17 cellular contexts compared by ENCODE assay signal in the genomic region with DNA sequence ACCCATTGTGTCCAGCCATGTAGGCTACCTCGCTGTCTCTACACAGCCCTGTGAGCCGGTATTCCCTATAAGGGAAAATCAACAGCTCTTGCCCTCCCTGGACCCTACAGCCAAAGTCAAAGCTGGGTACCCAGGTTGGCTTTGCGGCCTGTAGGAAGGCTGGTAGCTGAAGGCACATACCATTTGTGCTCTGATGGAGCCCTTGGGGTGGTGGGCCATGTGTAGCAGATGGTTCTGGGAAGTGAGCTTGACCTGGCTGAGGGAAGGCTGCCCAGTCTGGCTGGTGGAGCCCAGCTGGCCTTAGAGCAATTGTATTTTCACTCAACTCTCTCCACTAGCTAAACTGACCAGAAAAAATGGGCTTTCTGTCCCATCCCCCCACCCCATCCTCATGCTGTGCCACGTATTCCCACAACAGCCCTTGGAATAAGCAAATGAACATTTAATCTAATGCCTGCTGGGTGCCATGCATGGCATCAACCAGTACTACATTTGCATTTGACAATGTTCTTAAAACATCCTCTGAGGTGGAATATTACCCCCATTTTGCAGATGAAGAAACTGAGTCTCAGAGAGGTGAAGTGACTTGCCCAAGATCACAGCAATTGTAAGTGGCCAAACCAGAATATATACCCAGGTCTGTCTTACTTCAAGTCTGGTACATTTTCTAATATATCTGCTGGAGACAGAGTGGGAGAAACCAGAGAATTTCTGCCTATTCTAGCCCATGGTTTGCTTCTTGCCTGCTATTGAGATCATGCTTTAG. TPM values are rescaled to one million over a fixed set of nuclear protein-coding genes. Genes with fewer than 3 reads are reported as not detected.
DNase-seq lines count a peak whose midpoint lies in the region; ATAC-seq and TF ChIP-seq lines count a peak whose summit lies in the region.
"Had no signal": no experiment of that assay in that cellular context is flagged by ENCODE, and none has a peak within 500 bp of the region (broad histone marks: within the 10 kb centered on the region; RNA-seq: fewer than 3 reads in every experiment).

No MANE protein-coding gene starts in this region.

- H3K27ac ChIP-seq in smooth muscle cell (ENCODE audit: low read depth) = no peak overlapping the region
- H3K27ac ChIP-seq: 22Rv1, cardiac muscle cell, heart right ventricle, Peyer's patch had no signal

- H3K4me1 ChIP-seq in smooth muscle cell (ENCODE audit: low read depth) = peaks cover 12% of the 10 kb centered on the region

- H3K79me2 ChIP-seq in smooth muscle cell (ENCODE audit: low read depth) = no peaks in the 10 kb centered on the region

- H3K4me3 Mint-ChIP-seq in T-helper 1 cell treated with Interleukin-12 subunit alpha and Interleukin-12 subunit beta and Interleukin-4 antibody, amounts not matched to agents 30 μg/mL and 1 μg/mL, for 36 hours = peak overlapping the region; percentile 55
- peak overlapping the region; percentile 42 for H3K4me3 Mint-ChIP-seq in activated CD8-positive, alpha-beta T cell treated with anti-CD3 and anti-CD28 coated beads for 36 hours
- H3K4me3 Mint-ChIP-seq in glutamatergic neuron (ENCODE audit: unreplicated experiment) = peak overlapping the region; percentile 88

- no peaks in the 10 kb centered on the region for H3F3A ChIP-seq in smooth muscle cell (ENCODE audit: low read depth)

- no peaks in the 10 kb centered on the region for H3K9me3 Mint-ChIP-seq in T-helper 1 cell treated with Interleukin-12 subunit alpha and Interleukin-12 subunit beta and Interleukin-4 antibody, amounts not matched to agents 30 μg/mL and 1 μg/mL, for 36 hours
- H3K9me3 Mint-ChIP-seq in activated CD8-positive, alpha-beta T cell treated with anti-CD3 and anti-CD28 coated beads for 36 hours = no peaks in the 10 kb centered on the region
- H3K9me3 Mint-ChIP-seq in glutamatergic neuron (ENCODE audit: unreplicated experiment) = peaks cover 9% of the 10 kb centered on the region
- H3K9me3 Mint-ChIP-seq: activated CD4-positive, alpha-beta T cell treated with anti-CD3 and anti-CD28 coated beads, Interleukin-2, amount 10 ng/mL, durations not matched to agents 7 days and 5 days had no signal

- H3K4me3 ChIP-seq in smooth muscle cell = no peak overlapping the region

- no peaks in the 10 kb centered on the region for H3K4me1 Mint-ChIP-seq in T-helper 1 cell treated with Interleukin-12 subunit alpha and Interleukin-12 subunit beta and Interleukin-4 antibody, amounts not matched to agents 30 μg/mL and 1 μg/mL, for 36 hours (ENCODE audit: low read depth)
- peaks cover 4% of the 10 kb centered on the region for H3K4me1 Mint-ChIP-seq in activated CD8-positive, alpha-beta T cell treated with anti-CD3 and anti-CD28 coated beads for 36 hours (ENCODE audit: low read depth)
- H3K4me1 Mint-ChIP-seq in glutamatergic neuron (ENCODE audit: low read depth, unreplicated experiment) = peaks cover 7% of the 10 kb centered on the region

- H3K27me3 Mint-ChIP-seq in T-helper 1 cell treated with Interleukin-12 subunit alpha and Interleukin-12 subunit beta and Interleukin-4 antibody, amounts not matched to agents 30 μg/mL and 1 μg/mL, for 36 hours (ENCODE audit: low read depth) = peaks cover 65% of the 10 kb centered on the region
- peaks cover 20% of the 10 kb centered on the region for H3K27me3 Mint-ChIP-seq in activated CD8-positive, alpha-beta T cell treated with anti-CD3 and anti-CD28 coated beads for 36 hours
- peaks cover 20% of the 10 kb centered on the region for H3K27me3 Mint-ChIP-seq in glutamatergic neuron (ENCODE audit: unreplicated experiment)

- no peak for ATAC-seq in activated CD8-positive, alpha-beta T cell treated with anti-CD3 and anti-CD28 coated beads for 36 hours
- ATAC-seq in GM18520 (IDR thresholded peaks at IDR 0.05; ENCODE audit: unreplicated experiment) = no peak
- ATAC-seq: heart right ventricle, left colon had no signal

- intact Hi-C loops in activated CD8-positive, alpha-beta T cell treated with anti-CD3 and anti-CD28 coated beads for 36 hours (cut with micrococcal nuclease) = no loop called here
- intact Hi-C loops in posterior vena cava (cut with DNase I) = no loop called here

- DNase-seq in T-helper 1 cell = no peak
- no peak for DNase-seq in activated CD8-positive, alpha-beta T cell treated with anti-CD3 and anti-CD28 coated beads for 36 hours
- no peak for DNase-seq in glutamatergic neuron
- DNase-seq in posterior vena cava (ENCODE audit: low spot score) = peak; percentile 57
- no peak for DNase-seq in smooth muscle cell (lab: John Stamatoyannopoulos, UW; ENCODE audit: unreplicated experiment)
- DNase-seq in DMS79 (lab: John Stamatoyannopoulos, UW) = no peak
- DNase-seq: activated CD4-positive, alpha-beta T cell treated with anti-CD3 and anti-CD28 coated beads, Interleukin-2, amount 10 ng/mL, durations not matched to agents 7 days and 5 days; activated gamma-delta T cell treated with Interleukin-2 at 50 U/mL for 16 hours; erythroblast; heart right ventricle; left colon; NCI-H526; Peyer's patch had no signal

- no peak overlapping the region for H2AFZ ChIP-seq in smooth muscle cell (ENCODE audit: low read depth)

- H3K36me3 ChIP-seq in smooth muscle cell (ENCODE audit: low read depth) = no peaks in the 10 kb centered on the region
- H3K36me3 ChIP-seq: cardiac muscle cell, heart right ventricle, Peyer's patch had no signal

- POLR2A ChIA-PET in activated CD8-positive, alpha-beta T cell treated with anti-CD3 and anti-CD28 coated beads for 36 hours (lab: Charles Lee) = interaction anchor here (0.6 kb wide), 1 partner anchor 165 kb away, joined by 3 read pairs; no protein-coding TSS in a partner anchor

- H3K27me3 ChIP-seq in smooth muscle cell (ENCODE audit: low read depth) = peaks cover 51% of the 10 kb centered on the region

- WGBS in smooth muscle cell (ENCODE audit: low lambda C conversion rate) = 92% methylated on average over 4 of the region's 4 CpGs

- no peak overlapping the region for H3K4me2 ChIP-seq in smooth muscle cell

- no peak overlapping the region for H3K9ac ChIP-seq in smooth muscle cell (ENCODE audit: low read depth)

- TF ChIP-seq CTCF in activated CD8-positive, alpha-beta T cell treated with anti-CD3 and anti-CD28 coated beads for 36 hours (IDR thresholded peaks at IDR 0.05) = no peak
- TF ChIP-seq CTCF in glutamatergic neuron (IDR thresholded peaks at IDR 0.05; ENCODE audit: partially characterized antibody, unreplicated experiment) = no peak
- no peak for TF ChIP-seq CTCF in smooth muscle cell (IDR thresholded peaks at IDR 0.05; ENCODE audit: borderline replicate concordance, insufficient read depth, poor library complexity, severe bottlenecking)

- CTCF ChIA-PET in activated CD8-positive, alpha-beta T cell treated with anti-CD3 and anti-CD28 coated beads for 36 hours (lab: Charles Lee) = interaction anchor here (1.6 to 2.5 kb wide), 2 partner anchors 9 to 16 kb away, joined by 7 to 9 read pairs; no protein-coding TSS in a partner anchor

- no peaks in the 10 kb centered on the region for H4K20me1 ChIP-seq in smooth muscle cell (ENCODE audit: low read depth)

- H3K36me3 Mint-ChIP-seq in T-helper 1 cell treated with Interleukin-12 subunit alpha and Interleukin-12 subunit beta and Interleukin-4 antibody, amounts not matched to agents 30 μg/mL and 1 μg/mL, for 36 hours (ENCODE audit: low read depth) = no peaks in the 10 kb centered on the region
- no peaks in the 10 kb centered on the region for H3K36me3 Mint-ChIP-seq in activated CD8-positive, alpha-beta T cell treated with anti-CD3 and anti-CD28 coated beads for 36 hours (ENCODE audit: low read depth)
- no peaks in the 10 kb centered on the region for H3K36me3 Mint-ChIP-seq in glutamatergic neuron (ENCODE audit: unreplicated experiment)

- no peak overlapping the region for H3K27ac Mint-ChIP-seq in T-helper 1 cell treated with Interleukin-12 subunit alpha and Interleukin-12 subunit beta and Interleukin-4 antibody, amounts not matched to agents 30 μg/mL and 1 μg/mL, for 36 hours
- no peak overlapping the region for H3K27ac Mint-ChIP-seq in activated CD8-positive, alpha-beta T cell treated with anti-CD3 and anti-CD28 coated beads for 36 hours
- peak overlapping the region; percentile 59 for H3K27ac Mint-ChIP-seq in glutamatergic neuron (ENCODE audit: unreplicated experiment)

- H3K9me3 ChIP-seq in smooth muscle cell (replicated peaks; ENCODE audit: low read depth) = no peaks in the 10 kb centered on the region
- H3K9me3 ChIP-seq: heart right ventricle, Peyer's patch had no signal

RNA-seq across cellular contexts. Expression of a gene that starts 56.8 kb away (rescaled TPM):
- 100 to 1,000 TPM; 153 to 178 TPM for total RNA-seq in activated CD8-positive, alpha-beta T cell treated with anti-CD3 and anti-CD28 coated beads for 36 hours
- total RNA-seq in glutamatergic neuron (ENCODE audit: unreplicated experiment) = 320 TPM
- total RNA-seq in posterior vena cava = 100 to 1,000 TPM; 203 to 208 TPM
- total RNA-seq in smooth muscle cell = 708 and 831 TPM in 2 replicates
- polyA plus RNA-seq in smooth muscle cell = 879 and 884 TPM in 2 replicates
